Comparison of ENCODE assay signal across 1 cellular context in genomic region chr6:34237722-34238506, GRCh38.
TF ChIP-seq lines count a peak whose summit lies in the region.

No MANE protein-coding gene starts in this region.

TF ChIP-seq in HepG2, 621 proteins besides CTCF, POLR2A, EP300 and RAD21 (continued from another document and continues in another):
- no peak for TF ChIP-seq USF2 (IDR thresholded peaks at IDR 0.05; ENCODE audit: low read depth, low read length)
- no peak; the same call in 1 of the 2 replicates for TF ChIP-seq USF2 (CRISPR knock-in tag; IDR thresholded peaks at IDR 0.05; ENCODE audit: borderline replicate concordance)
- TF ChIP-seq NRL (CRISPR knock-in tag; IDR thresholded peaks at IDR 0.05; ENCODE audit: borderline replicate concordance) = peak; percentile 97
- TF ChIP-seq ERF (CRISPR knock-in tag; IDR thresholded peaks at IDR 0.05) = peak; percentile 97
- 0 out of 2 replicates have a peak, but pooled peaks have one; percentile 43 for TF ChIP-seq CENPBD1 (CRISPR knock-in tag; IDR thresholded peaks at IDR 0.05; ENCODE audit: borderline replicate concordance, low read depth)
- TF ChIP-seq, protein P1, sequence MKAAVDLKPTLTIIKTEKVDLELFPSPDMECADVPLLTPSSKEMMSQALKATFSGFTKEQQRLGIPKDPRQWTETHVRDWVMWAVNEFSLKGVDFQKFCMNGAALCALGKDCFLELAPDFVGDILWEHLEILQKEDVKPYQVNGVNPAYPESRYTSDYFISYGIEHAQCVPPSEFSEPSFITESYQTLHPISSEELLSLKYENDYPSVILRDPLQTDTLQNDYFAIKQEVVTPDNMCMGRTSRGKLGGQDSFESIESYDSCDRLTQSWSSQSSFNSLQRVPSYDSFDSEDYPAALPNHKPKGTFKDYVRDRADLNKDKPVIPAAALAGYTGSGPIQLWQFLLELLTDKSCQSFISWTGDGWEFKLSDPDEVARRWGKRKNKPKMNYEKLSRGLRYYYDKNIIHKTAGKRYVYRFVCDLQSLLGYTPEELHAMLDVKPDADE (CRISPR knock-in tag; IDR thresholded peaks at IDR 0.05) = peak; percentile 99
- peak; percentile 61; the same call in 1 of the 2 replicates for TF ChIP-seq ZNF121 (CRISPR knock-in tag; IDR thresholded peaks at IDR 0.05)
- 0 out of 2 replicates have a peak, but pooled peaks have one; percentile 51 for TF ChIP-seq ISL2 (CRISPR knock-in tag; IDR thresholded peaks at IDR 0.05)
- TF ChIP-seq XRCC5 (optimal IDR thresholded peaks at IDR 0.05; ENCODE audit: low read length) = peak; percentile 69
- TF ChIP-seq GTF2F1 (IDR thresholded peaks at IDR 0.05; ENCODE audit: low read length) = no peak
- peak; percentile 95 for TF ChIP-seq ZC3H13 (CRISPR knock-in tag; IDR thresholded peaks at IDR 0.05)
- TF ChIP-seq ZNF879 (CRISPR knock-in tag; IDR thresholded peaks at IDR 0.05) = peak; percentile 94
- TF ChIP-seq ADNP (CRISPR knock-in tag; IDR thresholded peaks at IDR 0.05) = 0 out of 2 replicates have a peak, but pooled peaks have one; percentile 38
- no peak for TF ChIP-seq ZBTB37 (CRISPR knock-in tag; IDR thresholded peaks at IDR 0.05)
- peak; percentile 20; the same call in 1 of the 2 replicates for TF ChIP-seq NFIC (IDR thresholded peaks at IDR 0.05; ENCODE audit: low read length)
- TF ChIP-seq, protein P2, sequence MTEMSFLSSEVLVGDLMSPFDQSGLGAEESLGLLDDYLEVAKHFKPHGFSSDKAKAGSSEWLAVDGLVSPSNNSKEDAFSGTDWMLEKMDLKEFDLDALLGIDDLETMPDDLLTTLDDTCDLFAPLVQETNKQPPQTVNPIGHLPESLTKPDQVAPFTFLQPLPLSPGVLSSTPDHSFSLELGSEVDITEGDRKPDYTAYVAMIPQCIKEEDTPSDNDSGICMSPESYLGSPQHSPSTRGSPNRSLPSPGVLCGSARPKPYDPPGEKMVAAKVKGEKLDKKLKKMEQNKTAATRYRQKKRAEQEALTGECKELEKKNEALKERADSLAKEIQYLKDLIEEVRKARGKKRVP (CRISPR knock-in tag; IDR thresholded peaks at IDR 0.05) = 0 out of 4 replicates have a peak, but pooled peaks of 1 of the 2 experiments have one; percentile 48
- TF ChIP-seq ZNF430 (CRISPR knock-in tag; IDR thresholded peaks at IDR 0.05) = peak; percentile 96
- peak; percentile 93 for TF ChIP-seq ZNF329 (CRISPR knock-in tag; IDR thresholded peaks at IDR 0.05; ENCODE audit: low read depth)
- TF ChIP-seq HIVEP1 (CRISPR knock-in tag; IDR thresholded peaks at IDR 0.05) = peak; percentile 75
- TF ChIP-seq TAF1 (CRISPR knock-in tag; IDR thresholded peaks at IDR 0.05) = peak; percentile 43; the same call in 1 of the 2 replicates
- TF ChIP-seq ZNF20 (CRISPR knock-in tag; IDR thresholded peaks at IDR 0.05) = 0 out of 2 replicates have a peak, but pooled peaks have one; percentile 52
- peak; percentile 56; the same call in 1 of the 2 replicates for TF ChIP-seq PHF20 (CRISPR knock-in tag; IDR thresholded peaks at IDR 0.05)
- peak; percentile 97 for TF ChIP-seq ZNF792 (CRISPR knock-in tag; IDR thresholded peaks at IDR 0.05)
- TF ChIP-seq FOXA3 (CRISPR knock-in tag; IDR thresholded peaks at IDR 0.05) = peak; percentile 37; the same call in 1 of the 2 replicates
- TF ChIP-seq GPN1 (CRISPR knock-in tag; IDR thresholded peaks at IDR 0.05; ENCODE audit: borderline replicate concordance) = peak; percentile 96
- TF ChIP-seq JARID2 (CRISPR knock-in tag; IDR thresholded peaks at IDR 0.05; ENCODE audit: insufficient replicate concordance) = no peak
- TF ChIP-seq TOPORS (CRISPR knock-in tag; IDR thresholded peaks at IDR 0.05) = peak; percentile 99
- peak; percentile 93; the same call in 1 of the 2 replicates for TF ChIP-seq TOE1 (CRISPR knock-in tag; IDR thresholded peaks at IDR 0.05)
- TF ChIP-seq PHF5A (CRISPR knock-in tag; IDR thresholded peaks at IDR 0.05; ENCODE audit: low read depth, unreplicated experiment) = peak; percentile 54
- no peak for TF ChIP-seq ARID3A (IDR thresholded peaks at IDR 0.05; ENCODE audit: low read depth, low read length)
- TF ChIP-seq ZFYVE20 (CRISPR knock-in tag; IDR thresholded peaks at IDR 0.05; ENCODE audit: borderline replicate concordance, low read depth) = peak; percentile 98
- 0 out of 2 replicates have a peak, but pooled peaks have one; percentile 55 for TF ChIP-seq NR2C2 (CRISPR knock-in tag; IDR thresholded peaks at IDR 0.05; ENCODE audit: borderline replicate concordance)
- TF ChIP-seq, protein P3, sequence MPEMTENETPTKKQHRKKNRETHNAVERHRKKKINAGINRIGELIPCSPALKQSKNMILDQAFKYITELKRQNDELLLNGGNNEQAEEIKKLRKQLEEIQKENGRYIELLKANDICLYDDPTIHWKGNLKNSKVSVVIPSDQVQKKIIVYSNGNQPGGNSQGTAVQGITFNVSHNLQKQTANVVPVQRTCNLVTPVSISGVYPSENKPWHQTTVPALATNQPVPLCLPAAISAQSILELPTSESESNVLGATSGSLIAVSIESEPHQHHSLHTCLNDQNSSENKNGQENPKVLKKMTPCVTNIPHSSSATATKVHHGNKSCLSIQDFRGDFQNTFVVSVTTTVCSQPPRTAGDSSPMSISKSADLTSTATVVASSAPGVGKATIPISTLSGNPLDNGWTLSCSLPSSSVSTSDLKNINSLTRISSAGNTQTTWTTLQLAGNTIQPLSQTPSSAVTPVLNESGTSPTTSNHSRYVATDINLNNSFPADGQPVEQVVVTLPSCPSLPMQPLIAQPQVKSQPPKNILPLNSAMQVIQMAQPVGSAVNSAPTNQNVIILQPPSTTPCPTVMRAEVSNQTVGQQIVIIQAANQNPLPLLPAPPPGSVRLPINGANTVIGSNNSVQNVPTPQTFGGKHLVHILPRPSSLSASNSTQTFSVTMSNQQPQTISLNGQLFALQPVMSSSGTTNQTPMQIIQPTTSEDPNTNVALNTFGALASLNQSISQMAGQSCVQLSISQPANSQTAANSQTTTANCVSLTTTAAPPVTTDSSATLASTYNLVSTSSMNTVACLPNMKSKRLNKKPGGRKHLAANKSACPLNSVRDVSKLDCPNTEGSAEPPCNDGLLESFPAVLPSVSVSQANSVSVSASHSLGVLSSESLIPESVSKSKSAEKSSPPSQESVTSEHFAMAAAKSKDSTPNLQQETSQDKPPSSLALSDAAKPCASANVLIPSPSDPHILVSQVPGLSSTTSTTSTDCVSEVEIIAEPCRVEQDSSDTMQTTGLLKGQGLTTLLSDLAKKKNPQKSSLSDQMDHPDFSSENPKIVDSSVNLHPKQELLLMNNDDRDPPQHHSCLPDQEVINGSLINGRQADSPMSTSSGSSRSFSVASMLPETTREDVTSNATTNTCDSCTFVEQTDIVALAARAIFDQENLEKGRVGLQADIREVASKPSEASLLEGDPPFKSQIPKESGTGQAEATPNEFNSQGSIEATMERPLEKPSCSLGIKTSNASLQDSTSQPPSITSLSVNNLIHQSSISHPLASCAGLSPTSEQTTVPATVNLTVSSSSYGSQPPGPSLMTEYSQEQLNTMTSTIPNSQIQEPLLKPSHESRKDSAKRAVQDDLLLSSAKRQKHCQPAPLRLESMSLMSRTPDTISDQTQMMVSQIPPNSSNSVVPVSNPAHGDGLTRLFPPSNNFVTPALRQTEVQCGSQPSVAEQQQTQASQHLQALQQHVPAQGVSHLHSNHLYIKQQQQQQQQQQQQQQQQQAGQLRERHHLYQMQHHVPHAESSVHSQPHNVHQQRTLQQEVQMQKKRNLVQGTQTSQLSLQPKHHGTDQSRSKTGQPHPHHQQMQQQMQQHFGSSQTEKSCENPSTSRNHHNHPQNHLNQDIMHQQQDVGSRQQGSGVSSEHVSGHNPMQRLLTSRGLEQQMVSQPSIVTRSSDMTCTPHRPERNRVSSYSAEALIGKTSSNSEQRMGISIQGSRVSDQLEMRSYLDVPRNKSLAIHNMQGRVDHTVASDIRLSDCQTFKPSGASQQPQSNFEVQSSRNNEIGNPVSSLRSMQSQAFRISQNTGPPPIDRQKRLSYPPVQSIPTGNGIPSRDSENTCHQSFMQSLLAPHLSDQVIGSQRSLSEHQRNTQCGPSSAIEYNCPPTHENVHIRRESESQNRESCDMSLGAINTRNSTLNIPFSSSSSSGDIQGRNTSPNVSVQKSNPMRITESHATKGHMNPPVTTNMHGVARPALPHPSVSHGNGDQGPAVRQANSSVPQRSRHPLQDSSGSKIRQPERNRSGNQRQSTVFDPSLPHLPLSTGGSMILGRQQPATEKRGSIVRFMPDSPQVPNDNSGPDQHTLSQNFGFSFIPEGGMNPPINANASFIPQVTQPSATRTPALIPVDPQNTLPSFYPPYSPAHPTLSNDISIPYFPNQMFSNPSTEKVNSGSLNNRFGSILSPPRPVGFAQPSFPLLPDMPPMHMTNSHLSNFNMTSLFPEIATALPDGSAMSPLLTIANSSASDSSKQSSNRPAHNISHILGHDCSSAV (CRISPR knock-in tag; IDR thresholded peaks at IDR 0.05; ENCODE audit: borderline replicate concordance) = no peak
- TF ChIP-seq ZNF7 (CRISPR knock-in tag; IDR thresholded peaks at IDR 0.05) = no peak
- TF ChIP-seq, protein P4, sequence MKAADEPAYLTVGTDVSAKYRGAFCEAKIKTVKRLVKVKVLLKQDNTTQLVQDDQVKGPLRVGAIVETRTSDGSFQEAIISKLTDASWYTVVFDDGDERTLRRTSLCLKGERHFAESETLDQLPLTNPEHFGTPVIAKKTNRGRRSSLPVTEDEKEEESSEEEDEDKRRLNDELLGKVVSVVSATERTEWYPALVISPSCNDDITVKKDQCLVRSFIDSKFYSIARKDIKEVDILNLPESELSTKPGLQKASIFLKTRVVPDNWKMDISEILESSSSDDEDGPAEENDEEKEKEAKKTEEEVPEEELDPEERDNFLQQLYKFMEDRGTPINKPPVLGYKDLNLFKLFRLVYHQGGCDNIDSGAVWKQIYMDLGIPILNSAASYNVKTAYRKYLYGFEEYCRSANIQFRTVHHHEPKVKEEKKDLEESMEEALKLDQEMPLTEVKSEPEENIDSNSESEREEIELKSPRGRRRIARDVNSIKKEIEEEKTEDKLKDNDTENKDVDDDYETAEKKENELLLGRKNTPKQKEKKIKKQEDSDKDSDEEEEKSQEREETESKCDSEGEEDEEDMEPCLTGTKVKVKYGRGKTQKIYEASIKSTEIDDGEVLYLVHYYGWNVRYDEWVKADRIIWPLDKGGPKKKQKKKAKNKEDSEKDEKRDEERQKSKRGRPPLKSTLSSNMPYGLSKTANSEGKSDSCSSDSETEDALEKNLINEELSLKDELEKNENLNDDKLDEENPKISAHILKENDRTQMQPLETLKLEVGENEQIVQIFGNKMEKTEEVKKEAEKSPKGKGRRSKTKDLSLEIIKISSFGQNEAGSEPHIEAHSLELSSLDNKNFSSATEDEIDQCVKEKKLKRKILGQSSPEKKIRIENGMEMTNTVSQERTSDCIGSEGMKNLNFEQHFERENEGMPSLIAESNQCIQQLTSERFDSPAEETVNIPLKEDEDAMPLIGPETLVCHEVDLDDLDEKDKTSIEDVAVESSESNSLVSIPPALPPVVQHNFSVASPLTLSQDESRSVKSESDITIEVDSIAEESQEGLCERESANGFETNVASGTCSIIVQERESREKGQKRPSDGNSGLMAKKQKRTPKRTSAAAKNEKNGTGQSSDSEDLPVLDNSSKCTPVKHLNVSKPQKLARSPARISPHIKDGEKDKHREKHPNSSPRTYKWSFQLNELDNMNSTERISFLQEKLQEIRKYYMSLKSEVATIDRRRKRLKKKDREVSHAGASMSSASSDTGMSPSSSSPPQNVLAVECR (CRISPR knock-in tag; IDR thresholded peaks at IDR 0.05; ENCODE audit: borderline replicate concordance) = peak; percentile 79; the same call in 1 of the 2 replicates
- peak; percentile 95 for TF ChIP-seq ZFY (CRISPR knock-in tag; IDR thresholded peaks at IDR 0.05)
- no peak; the same call in 1 of the 2 replicates for TF ChIP-seq ZNF652 (CRISPR knock-in tag; IDR thresholded peaks at IDR 0.05; ENCODE audit: borderline replicate concordance, low read depth)
- peak; percentile 99 for TF ChIP-seq TMF1 (CRISPR knock-in tag; IDR thresholded peaks at IDR 0.05; ENCODE audit: low read depth)
